1 cellular context compared by ENCODE assay signal in genomic region chr3:49785565-49786356, GRCh38.
TF ChIP-seq lines count a peak whose summit lies in the region.

No MANE protein-coding gene starts in this region.

TF ChIP-seq in K562, 482 proteins besides CTCF, POLR2A, EP300 and RAD21 (continues in another document):
- TF ChIP-seq ZNF764 (CRISPR knock-in tag; IDR thresholded peaks at IDR 0.05; ENCODE audit: low read depth) = no peak
- TF ChIP-seq NR3C1 (CRISPR knock-in tag; IDR thresholded peaks at IDR 0.05) = no peak
- no peak for TF ChIP-seq PYGO2 (tag; IDR thresholded peaks at IDR 0.05)
- TF ChIP-seq BRCA1 (IDR thresholded peaks at IDR 0.05) = no peak
- 0 out of 2 replicates have a peak, but pooled peaks have one; percentile 24 for TF ChIP-seq BRCA1 (CRISPR knock-in tag; IDR thresholded peaks at IDR 0.05)
- no peak for TF ChIP-seq GABPB1 (CRISPR knock-in tag; IDR thresholded peaks at IDR 0.05)
- TF ChIP-seq NCOR1 (IDR thresholded peaks at IDR 0.05) = no peak
- no peak for TF ChIP-seq PBX2 (CRISPR knock-in tag; IDR thresholded peaks at IDR 0.05; ENCODE audit: low read depth)
- no peak for TF ChIP-seq PBX2 (tag; conservative IDR thresholded peaks at IDR 0.05; ENCODE audit: low read depth)
- TF ChIP-seq ZFP1 (CRISPR knock-in tag; IDR thresholded peaks at IDR 0.05) = no peak
- TF ChIP-seq BRF1 (IDR thresholded peaks at IDR 0.05; ENCODE audit: borderline replicate concordance, extremely low read depth, insufficient read length) = no peak
- TF ChIP-seq ZNF717 (CRISPR knock-in tag; IDR thresholded peaks at IDR 0.05) = no peak
- TF ChIP-seq SIX5 (IDR thresholded peaks at IDR 0.05; ENCODE audit: borderline replicate concordance in 1 of 2, insufficient read depth in 1 of 2, low read depth in 1 of 2, low read length in 2 of 2) = no peak
- TF ChIP-seq ZBTB34 (CRISPR knock-in tag; IDR thresholded peaks at IDR 0.05) = no peak
- peak; percentile 59; the same call in 1 of the 2 replicates for TF ChIP-seq NR1H2 (CRISPR knock-in tag; IDR thresholded peaks at IDR 0.05)
- no peak for TF ChIP-seq RBM15 (IDR thresholded peaks at IDR 0.05; ENCODE audit: insufficient read depth, low read length)
- no peak for TF ChIP-seq HNRNPUL1 (IDR thresholded peaks at IDR 0.05; ENCODE audit: low read length)
- TF ChIP-seq COPS2 (conservative IDR thresholded peaks at IDR 0.05) = no peak
- TF ChIP-seq NKRF (IDR thresholded peaks at IDR 0.05; ENCODE audit: borderline replicate concordance) = peak; percentile 19; the same call in 1 of the 2 replicates
- TF ChIP-seq ZNF57 (CRISPR knock-in tag; IDR thresholded peaks at IDR 0.05) = no peak
- no peak for TF ChIP-seq DMBX1 (CRISPR knock-in tag; IDR thresholded peaks at IDR 0.05; ENCODE audit: borderline replicate concordance)
- no peak for TF ChIP-seq TEAD2 (tag; IDR thresholded peaks at IDR 0.05)
- TF ChIP-seq SOX6 (IDR thresholded peaks at IDR 0.05) = 0 out of 2 replicates have a peak, but pooled peaks have one; percentile 13
- TF ChIP-seq ZNF3 (CRISPR knock-in tag; IDR thresholded peaks at IDR 0.05) = no peak
- no peak for TF ChIP-seq RCOR1 (IDR thresholded peaks at IDR 0.05; ENCODE audit: borderline replicate concordance in 1 of 2, low read depth in 2 of 2, low read length in 2 of 2)
- TF ChIP-seq HINFP (tag; conservative IDR thresholded peaks at IDR 0.05; ENCODE audit: low read depth) = no peak
- no peak for TF ChIP-seq ZBTB9 (CRISPR knock-in tag; IDR thresholded peaks at IDR 0.05)
- TF ChIP-seq ZNF695 (CRISPR knock-in tag; IDR thresholded peaks at IDR 0.05) = no peak
- no peak for TF ChIP-seq MLX (CRISPR knock-in tag; conservative IDR thresholded peaks at IDR 0.05)
- 0 out of 2 replicates have a peak, but pooled peaks have one; percentile 28 for TF ChIP-seq CREB3 (tag; conservative IDR thresholded peaks at IDR 0.05; ENCODE audit: low read depth)
- peak; percentile 55; the same call in 1 of the 2 replicates for TF ChIP-seq SPI1 (IDR thresholded peaks at IDR 0.05; ENCODE audit: borderline replicate concordance, low read depth, low read length)
- TF ChIP-seq MCM5 (IDR thresholded peaks at IDR 0.05; ENCODE audit: low read depth) = no peak
- no peak for TF ChIP-seq ZNF431 (CRISPR knock-in tag; IDR thresholded peaks at IDR 0.05)
- TF ChIP-seq CTBP1 (IDR thresholded peaks at IDR 0.05; ENCODE audit: borderline replicate concordance) = 0 out of 2 replicates have a peak, but pooled peaks have one; percentile 15
- no peak for TF ChIP-seq EGR1 (conservative IDR thresholded peaks at IDR 0.05)
- no peak for TF ChIP-seq RBFOX2 (IDR thresholded peaks at IDR 0.05; ENCODE audit: low read depth, low read length)
- no peak for TF ChIP-seq ETV1 (tag; conservative IDR thresholded peaks at IDR 0.05; ENCODE audit: low read depth)
- no peak for TF ChIP-seq KLF1 (tag; IDR thresholded peaks at IDR 0.05)
- no peak for TF ChIP-seq SFPQ (IDR thresholded peaks at IDR 0.05; ENCODE audit: low read depth, low read length)
- no peak for TF ChIP-seq ZNF347 (CRISPR knock-in tag; IDR thresholded peaks at IDR 0.05; ENCODE audit: low read depth)
- TF ChIP-seq HDAC1 (IDR thresholded peaks at IDR 0.05) = no peak; a peak in 1 of 4 replicates
- TF ChIP-seq RBBP5 (IDR thresholded peaks at IDR 0.05; ENCODE audit: borderline replicate concordance, insufficient read depth, low read length, poor library complexity, severe bottlenecking) = peak; percentile 7
- TF ChIP-seq ZNF785 (CRISPR knock-in tag; IDR thresholded peaks at IDR 0.05) = no peak
- no peak for TF ChIP-seq NFE2L1 (tag; IDR thresholded peaks at IDR 0.05; ENCODE audit: borderline replicate concordance, low read depth)
- 0 out of 2 replicates have a peak, but pooled peaks have one; percentile 22 for TF ChIP-seq ARID4B (CRISPR knock-in tag; IDR thresholded peaks at IDR 0.05)
